Comparison of ENCODE assay signal across 8 cellular contexts in genomic region chr16:69443809-69444611, GRCh38. TPM values are rescaled to one million over a fixed set of nuclear protein-coding genes. Genes with fewer than 3 reads are reported as not detected.
A peak's percentile ranks its signal among the peaks of the same experiment; 100 is the strongest.
DNase-seq lines count a peak whose midpoint lies in the region; ATAC-seq, FAIRE-seq and TF ChIP-seq lines count a peak whose summit lies in the region.

No MANE protein-coding gene starts in this region.

- H3K4me1 ChIP-seq in DND-41 (ENCODE audit: insufficient read depth, low read length): peaks cover 11% of the 10 kb centered on the region; the same call in 1 of the 2 replicates
- H3K4me1 ChIP-seq in RWPE2 (ENCODE audit: insufficient read depth, poor library complexity, severe bottlenecking): peaks cover 19% of the 10 kb centered on the region
- no peaks in the 10 kb centered on the region for H3K4me1 ChIP-seq in colonic mucosa

- peak; percentile 78 for ATAC-seq in DND-41 (ENCODE audit: insufficient read depth, low read depth)
- peak; percentile 78 for ATAC-seq in RWPE2 (ENCODE audit: low read depth)
- ATAC-seq in HG03354 (IDR thresholded peaks at IDR 0.05; ENCODE audit: poor library complexity, severe bottlenecking, unreplicated experiment): no peak

- no peaks in the 10 kb centered on the region for H3K9me3 ChIP-seq in DND-41 (ENCODE audit: insufficient read depth, low read length, severe bottlenecking)
- H3K9me3 ChIP-seq in RWPE2 (ENCODE audit: severe bottlenecking): no peaks in the 10 kb centered on the region
- H3K9me3 ChIP-seq in colonic mucosa: no peaks in the 10 kb centered on the region

- peaks cover 39% of the 10 kb centered on the region for H3K36me3 ChIP-seq in DND-41 (ENCODE audit: insufficient read depth, low read length)
- peaks cover 55% of the 10 kb centered on the region for H3K36me3 ChIP-seq in RWPE2 (ENCODE audit: low read depth)
- no peaks in the 10 kb centered on the region for H3K36me3 ChIP-seq in colonic mucosa

- TF ChIP-seq CTCF in DND-41 (IDR thresholded peaks at IDR 0.05; ENCODE audit: borderline replicate concordance, extremely low read depth, low read length, poor library complexity, severe bottlenecking) (no peak), RWPE2 (IDR thresholded peaks at IDR 0.05; ENCODE audit: poor library complexity, severe bottlenecking) (no peak), colonic mucosa (IDR thresholded peaks at IDR 0.05) (no peak)

- peak overlapping the region; percentile 39; the same call in 1 of the 2 replicates for H3K4me2 ChIP-seq in DND-41 (ENCODE audit: insufficient read depth, low read length)

- no peak for DNase-seq in DND-41
- DNase-seq in RWPE2 (ENCODE audit: low spot score): no peak
- DNase-seq in colonic mucosa: peak; percentile 43
- DNase-seq in midbrain (lab: John Stamatoyannopoulos, UW): peak; percentile 28
- no peak for DNase-seq in NCI-H524 treated with DMSO at 0.1 percent for 48 hours (lab: John Stamatoyannopoulos, UW)
- DNase-seq in NCI-H146 (lab: John Stamatoyannopoulos, UW): no peak
- DNase-seq in urothelium cell line (ENCODE audit: low spot score): no peak

- H3K9ac ChIP-seq in DND-41 (ENCODE audit: low read depth, low read length): no peak overlapping the region
- peak overlapping the region in 1 of 2 donors; percentile 55 for H3K9ac ChIP-seq in colonic mucosa (ENCODE audit: low read depth in 2 of 2, low read length in 2 of 2)

- no peak overlapping the region for H2AFZ ChIP-seq in DND-41 (ENCODE audit: low read depth, low read length)

- H3K4me3 ChIP-seq in DND-41 (ENCODE audit: low read depth in 1 of 2, low read length in 2 of 2): no peak overlapping the region
- no peak overlapping the region for H3K4me3 ChIP-seq in RWPE2 (ENCODE audit: severe bottlenecking)
- peak overlapping the region; percentile 6 for H3K4me3 ChIP-seq in colonic mucosa

- no peak overlapping the region for H3K27ac ChIP-seq in DND-41 (ENCODE audit: low read length)
- peak overlapping the region; percentile 30 for H3K27ac ChIP-seq in RWPE2 (ENCODE audit: poor library complexity, severe bottlenecking)
- H3K27ac ChIP-seq in colonic mucosa: peak overlapping the region; percentile 76

- peaks cover 80% of the 10 kb centered on the region for H3K79me2 ChIP-seq in DND-41 (ENCODE audit: insufficient read depth, low read length)

- H3K27me3 ChIP-seq in DND-41 (ENCODE audit: insufficient read depth, low read length, poor library complexity): no peaks in the 10 kb centered on the region
- no peaks in the 10 kb centered on the region for H3K27me3 ChIP-seq in RWPE2 (ENCODE audit: insufficient read depth, poor library complexity, severe bottlenecking)
- H3K27me3 ChIP-seq in colonic mucosa: no peaks in the 10 kb centered on the region

- peaks cover 22% of the 10 kb centered on the region for H4K20me1 ChIP-seq in DND-41 (ENCODE audit: insufficient read depth, low read length)

- FAIRE-seq in urothelium cell line (lab: Jason Lieb, UNC): no peak

- intact Hi-C loops in colonic mucosa (cut with DNase I): no loop called here

RNA-seq across cellular contexts. Expression of gene CYB5B, which starts 19.6 kb away (rescaled TPM):
- 100 to 1,000 TPM; 166 to 220 TPM for total RNA-seq in colonic mucosa

RNA-seq across cellular contexts. Expression of gene TERF2, which starts 58.2 kb away (rescaled TPM):
- 10 to 100 TPM; 31.2 to 38.5 TPM for total RNA-seq in colonic mucosa

Comparison
In these comparisons a context has a peak if more than half of its experiments do, and no peak if none do; other contexts are left out.
1. DNase-seq: peak in colonic mucosa (single experiment) and midbrain (single experiment); none in DND-41 (single experiment), RWPE2 (single experiment), NCI-H524 treated with DMSO at 0.1 percent for 48 hours (single experiment), NCI-H146 (single experiment) and urothelium cell line (single experiment).